14 cellular contexts compared by ENCODE assay signal in genomic region chr6:35247642-35248231, GRCh38. TPM values are rescaled to one million over a fixed set of nuclear protein-coding genes. Genes with fewer than 3 reads are reported as not detected.
DNase-seq lines count a peak whose midpoint lies in the region; ATAC-seq, FAIRE-seq and TF ChIP-seq lines count a peak whose summit lies in the region.
"Had no signal": no experiment of that assay in that cellular context is flagged by ENCODE, and none has a peak within 500 bp of the region (broad histone marks: within the 10 kb centered on the region; RNA-seq: fewer than 3 reads in every experiment).

No MANE protein-coding gene starts in this region.

- peaks cover 3% of the 10 kb centered on the region; the same call in 1 of the 2 replicates for H3K79me2 ChIP-seq in GM12878 (ENCODE audit: control insufficient read depth, insufficient read depth, low read length)

- H4K20me1 ChIP-seq in GM12878 (ENCODE audit: control insufficient read depth, insufficient read depth): no peaks in the 10 kb centered on the region

- H3K4me3 ChIP-seq in CD4-positive, alpha-beta memory T cell (ENCODE audit: low read length in 2 of 2): no peak overlapping the region
- H3K4me3 ChIP-seq in GM12864 (ENCODE audit: low read depth, low read length) (no peak overlapping the region), GM12878 (peak overlapping the region; percentile 54; the same call in 1 of the 2 replicates)

- peaks cover 0 to 12% (median 10%) of the 10 kb centered on the region in 4 donors for H3K4me1 Mint-ChIP-seq in CD4-positive, alpha-beta memory T cell

- no TSS peak for BruUV-seq in GM12878 (replicated peaks; lab: Mats Ljungman, UMichigan)

- no peak overlapping the region for H3K27ac ChIP-seq in CD4-positive, alpha-beta memory T cell (ENCODE audit: low read depth, low read length)
- peak overlapping the region; percentile 75 for H3K27ac ChIP-seq in GM12878 (ENCODE audit: control insufficient read depth, insufficient read depth)

- RAD21 ChIA-PET in GM12878 (lab: Charles Lee; ENCODE audit: unreplicated experiment): no interaction called here

- no peak overlapping the region for H3K4me3 Mint-ChIP-seq in CD4-positive, alpha-beta memory T cell

- in situ Hi-C loops in GM12878 (cut with MboI): no loop called here

- TF ChIP-seq RAD21 in GM12878 (IDR thresholded peaks at IDR 0.05; ENCODE audit: insufficient read depth, low read depth, low read length): no peak

- WGBS in GM12878 (ENCODE audit: insufficient coverage, insufficient replicate concordance, low lambda C conversion rate, missing lambda C conversion rate): 18% methylated on average over 2 of the region's 2 CpGs

- POLR2A ChIA-PET in CD4-positive, alpha-beta memory T cell (lab: Charles Lee; ENCODE audit: partially characterized antibody): interaction anchor here (2.4 kb wide), 1 partner anchor 11 kb away, joined by 9 read pairs; the partner anchor contains the start of gene ZNF76
- POLR2A ChIA-PET in GM12878 (lab: Charles Lee): interaction anchor here (2.5 kb wide), 1 partner anchor 11 kb away, joined by 9 read pairs; the partner anchor contains the start of gene ZNF76

- no peaks in the 10 kb centered on the region for H3K36me3 ChIP-seq in CD4-positive, alpha-beta memory T cell (ENCODE audit: insufficient read depth, low read length)
- no peaks in the 10 kb centered on the region for H3K36me3 ChIP-seq in GM12878 (ENCODE audit: control insufficient read depth in 2 of 2, insufficient read depth in 2 of 2, low read length in 1 of 2)

- no peaks in the 10 kb centered on the region for H3K4me1 ChIP-seq in CD4-positive, alpha-beta memory T cell (ENCODE audit: insufficient read depth, low read length)
- H3K4me1 ChIP-seq in GM12878 (ENCODE audit: control insufficient read depth, insufficient read depth, low read length): peaks cover 29% of the 10 kb centered on the region

- TF ChIP-seq POLR2A in GM12878 (IDR thresholded peaks at IDR 0.05; ENCODE audit: low read depth, low read length): no peak

- DNase-seq in CD4-positive, alpha-beta memory T cell: no peak
- no peak for DNase-seq in GM12864 (ENCODE audit: low read depth)
- peak; percentile 31 for DNase-seq in GM12878 (ENCODE audit: low read depth, low spot score)
- no peak for DNase-seq in SHP77 (lab: John Stamatoyannopoulos, UW)
- DNase-seq in NCI-H1092 treated with DMSO at 0.1 percent for 48 hours (lab: John Stamatoyannopoulos, UW): no peak
- no peak for DNase-seq in middle frontal gyrus (ENCODE audit: extremely low spot score, low spot score)
- DNase-seq: activated CD4-positive, alpha-beta T cell treated with anti-CD3 and anti-CD28 coated beads for 4 hours; islet precursor cell; NCI-H187; NCI-H526 had no signal

- no peaks in the 10 kb centered on the region for H3K9me3 Mint-ChIP-seq in CD4-positive, alpha-beta memory T cell

- ATAC-seq in HG03108 (IDR thresholded peaks at IDR 0.05; ENCODE audit: unreplicated experiment) (peak; percentile 50), GM12878 (peak; percentile 80)
- ATAC-seq: Panc1 had no signal

- H3K27ac Mint-ChIP-seq in CD4-positive, alpha-beta memory T cell: peak overlapping the region in 4 of 7 donors; percentile 24 to 75 (median 50)

- peak overlapping the region; percentile 1; the same call in 1 of the 2 replicates for H3K9ac ChIP-seq in GM12878 (ENCODE audit: control insufficient read depth, insufficient read depth, low read length)

- H3K27me3 ChIP-seq in CD4-positive, alpha-beta memory T cell (ENCODE audit: insufficient read depth, low read length): no peaks in the 10 kb centered on the region
- no peaks in the 10 kb centered on the region for H3K27me3 ChIP-seq in GM12878 (replicated peaks in 1 of 2; ENCODE audit: control insufficient read depth in 2 of 2, insufficient read depth in 2 of 2, low read length in 1 of 2)

- peak; percentile 78 for FAIRE-seq in GM12878 (lab: Jason Lieb, UNC)
- FAIRE-seq: endothelial cell of umbilical vein had no signal

- H3K36me3 Mint-ChIP-seq in CD4-positive, alpha-beta memory T cell: peaks cover 5 to 23% of the 10 kb centered on the region in 2 donors

- intact Hi-C loops in CD4-positive, alpha-beta memory T cell (cut with micrococcal nuclease): no loop called here
- intact Hi-C loops in GM12878 (cut with micrococcal nuclease; ENCODE audit: unreplicated experiment): no loop called here

- peak overlapping the region; percentile 76 for H3K4me2 ChIP-seq in GM12878 (ENCODE audit: control insufficient read depth, insufficient read depth)

- H3K27me3 Mint-ChIP-seq in CD4-positive, alpha-beta memory T cell: no peaks in the 10 kb centered on the region

- peak overlapping the region; percentile 46 for H2AFZ ChIP-seq in GM12878 (ENCODE audit: control insufficient read depth, low read depth, low read length)

- no peaks in the 10 kb centered on the region for H3K9me3 ChIP-seq in CD4-positive, alpha-beta memory T cell (ENCODE audit: control insufficient read depth in 1 of 2, low read length in 2 of 2)
- H3K9me3 ChIP-seq in GM12878 (replicated peaks; ENCODE audit: control insufficient read depth, insufficient read depth, low read length): no peaks in the 10 kb centered on the region

- CTCF ChIA-PET in CD4-positive, alpha-beta memory T cell (lab: Charles Lee; ENCODE audit: partially characterized antibody): interaction anchor here (2.0 kb wide), 1 partner anchor 7 kb away, joined by 6 read pairs; no protein-coding TSS in a partner anchor
- CTCF ChIA-PET in GM12878 (lab: Yijun Ruan, JAX): interaction anchor here (1.4 to 3.9 kb wide), 2 partner anchors 10 to 80 kb away, joined by 5 to 19 read pairs; partner anchors contain the start of gene ZNF76

- no peak for TF ChIP-seq EP300 in GM12878 (IDR thresholded peaks at IDR 0.05; ENCODE audit: borderline replicate concordance in 1 of 2, control insufficient read depth in 1 of 2, low read depth in 2 of 2, low read length in 2 of 2)

- SMC1A ChIA-PET in GM12878 (lab: Charles Lee; ENCODE audit: uncharacterized antibody, unreplicated experiment): interaction anchor here (0.6 to 1.2 kb wide), 4 partner anchors 10 to 260 kb away, joined by 3 read pairs; no protein-coding TSS in a partner anchor

- TF ChIP-seq CTCF in GM12864 (IDR thresholded peaks at IDR 0.05; ENCODE audit: low read depth, low read length, missing control alignments) (peak; percentile 8), GM12878 (IDR thresholded peaks at IDR 0.05 in 2 of 3, conservative IDR thresholded peaks at IDR 0.05 in 1 of 3; ENCODE audit: control insufficient read depth in 2 of 3, extremely low read depth in 1 of 3, insufficient read depth in 1 of 3, low read depth in 3 of 3, low read length in 3 of 3) (peak in 2 of 3 experiments; percentile 9 to 22; a peak in 2 of 6 replicates)

RNA-seq across cellular contexts. Expression of gene ZNF76, which starts 11.8 kb away (rescaled TPM):
- 100 to 1,000 TPM in 1 of 2 experiments, 10 to 100 TPM in 1; 97.5 to 106 TPM for total RNA-seq in CD4-positive, alpha-beta memory T cell
- polyA plus RNA-seq in CD4-positive, alpha-beta memory T cell: 10 to 100 TPM; 26.3 to 31.5 TPM
- total RNA-seq in GM12878 (2013; cell fraction: nucleolus; rRNA removed): 66.2 and 84.5 TPM in 2 replicates
- total RNA-seq in GM12878 (2014; rRNA removed): 23.1 and 29.5 TPM in 2 replicates
- 12.4 and 13.5 TPM in 2 replicates for total RNA-seq in GM12878 (2014; rRNA removed; fragmentation: Illumina TruSeq; extraction: Trizol)
- 29.3 and 35.8 TPM in 2 replicates for total RNA-seq in GM12878 (2021)
- 12.0 TPM for polyA plus RNA-seq in GM12878 (2011; ENCODE audit: low read depth)
- 16.1 and 25.9 TPM in 2 replicates for polyA plus RNA-seq in GM12878 (2011; rRNA removed)
- polyA plus RNA-seq in GM12878 (2011; cell fraction: cytosol; rRNA removed): 21.1 and 27.7 TPM in 2 replicates
- 166 and 175 TPM in 2 replicates for polyA plus RNA-seq in GM12878 (2011; cell fraction: nucleus; rRNA removed)
- 25.4 and 32.4 TPM in 2 replicates for polyA plus RNA-seq in GM12878 (2012)
- polyA plus RNA-seq in GM12878 (2014; fragmentation: Illumina TruSeq; extraction: Trizol): 19.9 and 23.5 TPM in 2 replicates
- 1 to 10 TPM; 2.8 to 3.1 TPM for polyA plus RNA-seq in GM12878 (2014; fragmentation: Nextera tagmentation; extraction: Ambion mirVana)
- polyA plus RNA-seq in GM12878 (2014; rRNA removed): 40.5 and 41.0 TPM in 2 replicates
- 10 to 100 TPM; 23.7 to 25.8 TPM for polyA plus RNA-seq in GM12878 (2016; fragmentation: Nextera tagmentation; extraction: Ambion mirVana)
- polyA minus RNA-seq in GM12878 (2011; rRNA and poly(A)+ RNA removed): 37.5 and 38.8 TPM in 2 replicates
- 6.4 and 6.7 TPM in 2 replicates for polyA minus RNA-seq in GM12878 (2011; cell fraction: cytosol; rRNA and poly(A)+ RNA removed)
- 23.8 and 29.1 TPM in 2 replicates for polyA minus RNA-seq in GM12878 (2011; cell fraction: nucleus; rRNA and poly(A)+ RNA removed)

RNA-seq across cellular contexts. Expression of gene SCUBE3, which starts 34.0 kb away (rescaled TPM):
- not detected for total RNA-seq in CD4-positive, alpha-beta memory T cell
- under 1 TPM; 0.03 to 0.08 TPM for polyA plus RNA-seq in CD4-positive, alpha-beta memory T cell
- not detected in 2 replicates for total RNA-seq in GM12878 (2013; cell fraction: nucleolus; rRNA removed)
- under 0.01 TPM in 2 replicates for total RNA-seq in GM12878 (2014; rRNA removed)
- total RNA-seq in GM12878 (2014; rRNA removed; fragmentation: Illumina TruSeq; extraction: Trizol): not detected in 2 replicates
- total RNA-seq in GM12878 (2021): not detected in 2 replicates
- 0.08 TPM for polyA plus RNA-seq in GM12878 (2011; ENCODE audit: low read depth)
- not detected in 2 replicates for polyA plus RNA-seq in GM12878 (2011; rRNA removed)
- polyA plus RNA-seq in GM12878 (2011; cell fraction: cytosol; rRNA removed): under 0.01 TPM in 1 of 2 replicates, not detected in the other
- 0.01 TPM in 1 of 2 replicates, not detected in the other for polyA plus RNA-seq in GM12878 (2011; cell fraction: nucleus; rRNA removed)
- 0.07 and 0.08 TPM in 2 replicates for polyA plus RNA-seq in GM12878 (2012)
- polyA plus RNA-seq in GM12878 (2014; fragmentation: Illumina TruSeq; extraction: Trizol): not detected in 2 replicates
- under 1 TPM; 0.04 to 0.10 TPM for polyA plus RNA-seq in GM12878 (2014; fragmentation: Nextera tagmentation; extraction: Ambion mirVana)
- 0.01 TPM in 1 of 2 replicates, not detected in the other for polyA plus RNA-seq in GM12878 (2014; rRNA removed)
- under 1 TPM; 0.19 to 0.20 TPM for polyA plus RNA-seq in GM12878 (2016; fragmentation: Nextera tagmentation; extraction: Ambion mirVana)
- not detected in 2 replicates for polyA minus RNA-seq in GM12878 (2011; rRNA and poly(A)+ RNA removed)
- not detected in 2 replicates for polyA minus RNA-seq in GM12878 (2011; cell fraction: cytosol; rRNA and poly(A)+ RNA removed)
- not detected in 2 replicates for polyA minus RNA-seq in GM12878 (2011; cell fraction: nucleus; rRNA and poly(A)+ RNA removed)
- total RNA-seq: T-helper 1 cell treated with Interleukin-12 subunit alpha and Interleukin-12 subunit beta and Interleukin-4 antibody, amounts not matched to agents 30 ng/mL and 1 ng/mL, for 36 hours had no signal

RNA-seq across cellular contexts. Expression of gene DEF6, which starts 49.9 kb away (rescaled TPM):
- 100 to 1,000 TPM; 231 to 236 TPM for total RNA-seq in CD4-positive, alpha-beta memory T cell
- 100 to 1,000 TPM in 1 of 2 donors, 10 to 100 TPM in 1; 77.3 to 171 TPM for polyA plus RNA-seq in CD4-positive, alpha-beta memory T cell
- total RNA-seq in GM12878 (2013; cell fraction: nucleolus; rRNA removed): 29.5 and 31.1 TPM in 2 replicates
- 51.1 and 55.3 TPM in 2 replicates for total RNA-seq in GM12878 (2014; rRNA removed)
- 26.9 and 29.3 TPM in 2 replicates for total RNA-seq in GM12878 (2014; rRNA removed; fragmentation: Illumina TruSeq; extraction: Trizol)
- 58.1 and 66.3 TPM in 2 replicates for total RNA-seq in GM12878 (2021)
- polyA plus RNA-seq in GM12878 (2011; ENCODE audit: low read depth): 14.7 TPM
- 26.1 and 42.3 TPM in 2 replicates for polyA plus RNA-seq in GM12878 (2011; rRNA removed)
- polyA plus RNA-seq in GM12878 (2011; cell fraction: cytosol; rRNA removed): 52.1 and 69.4 TPM in 2 replicates
- polyA plus RNA-seq in GM12878 (2011; cell fraction: nucleus; rRNA removed): 108 and 140 TPM in 2 replicates
- 35.5 and 37.3 TPM in 2 replicates for polyA plus RNA-seq in GM12878 (2012)
- polyA plus RNA-seq in GM12878 (2014; fragmentation: Illumina TruSeq; extraction: Trizol): 9.3 and 21.6 TPM in 2 replicates
- polyA plus RNA-seq in GM12878 (2014; fragmentation: Nextera tagmentation; extraction: Ambion mirVana): 1 to 10 TPM; 3.3 to 5.1 TPM
- polyA plus RNA-seq in GM12878 (2014; rRNA removed): 59.8 and 72.1 TPM in 2 replicates
- 10 to 100 TPM; 59.9 to 69.5 TPM for polyA plus RNA-seq in GM12878 (2016; fragmentation: Nextera tagmentation; extraction: Ambion mirVana)
- 34.4 and 55.3 TPM in 2 replicates for polyA minus RNA-seq in GM12878 (2011; rRNA and poly(A)+ RNA removed)
- 20.3 and 20.8 TPM in 2 replicates for polyA minus RNA-seq in GM12878 (2011; cell fraction: cytosol; rRNA and poly(A)+ RNA removed)
- polyA minus RNA-seq in GM12878 (2011; cell fraction: nucleus; rRNA and poly(A)+ RNA removed): 24.4 and 32.3 TPM in 2 replicates
